8 cellular contexts compared by ENCODE assay signal in genomic region chr6:6736753-6737654, GRCh38.
DNase-seq lines count a peak whose midpoint lies in the region; ATAC-seq lines count a peak whose summit lies in the region.

No MANE protein-coding gene starts in this region.

- intact Hi-C loops in cardiac septum (cut with DNase I): no loop called here

- H3K9me3 ChIP-seq in SK-N-MC (ENCODE audit: low read depth, low read length): no peaks in the 10 kb centered on the region

- H3K4me3 ChIP-seq in SK-N-MC: no peak overlapping the region

- peak; percentile 17 for DNase-seq in DMS114 treated with DMSO at 0.1 percent for 48 hours (lab: John Stamatoyannopoulos, UW; ENCODE audit: unreplicated experiment)
- DNase-seq in SK-N-MC (ENCODE audit: low read depth, low spot score): no peak
- peak; percentile 85 for DNase-seq in cardiac septum (ENCODE audit: low spot score)
- peak; percentile 35 for DNase-seq in renal cortical epithelial cell (ENCODE audit: low read depth)
- DNase-seq in activated T-cell treated with anti-CD3 and anti-CD28 coated beads for 4 hours: no peak
- DNase-seq in activated gamma-delta T cell (lab: John Stamatoyannopoulos, UW): no peak

- no peak for ATAC-seq in GM21390 (IDR thresholded peaks at IDR 0.05; ENCODE audit: unreplicated experiment)
- ATAC-seq in HG03354 (IDR thresholded peaks at IDR 0.05; ENCODE audit: poor library complexity, severe bottlenecking, unreplicated experiment): no peak

- 0 out of 2 replicates have a peak overlapping the region, but pooled peaks have one; percentile 21 for H3K27ac ChIP-seq in SK-N-MC

- H3K9ac ChIP-seq in SK-N-MC (ENCODE audit: insufficient read length): no peak overlapping the region

- no peaks in the 10 kb centered on the region for H3K36me3 ChIP-seq in SK-N-MC (ENCODE audit: insufficient read depth, low read length)

Comparison
In these comparisons a context has a peak if more than half of its experiments do, and no peak if none do; other contexts are left out.
1. DNase-seq: peak in DMS114 treated with DMSO at 0.1 percent for 48 hours (single experiment), cardiac septum (single experiment) and renal cortical epithelial cell (single experiment); none in SK-N-MC (single experiment), activated T-cell treated with anti-CD3 and anti-CD28 coated beads for 4 hours (single experiment) and activated gamma-delta T cell (single experiment).